In genomic region chr2:63841254-63842022, GRCh38 we compare ENCODE assay signal across 1 cellular context.
TF ChIP-seq lines count a peak whose summit lies in the region.

Gene UGP2 (plus strand): TSS chr2:63841896. CDS start chr2:63842186, 290 bp downstream.

TF ChIP-seq in HepG2, 621 proteins besides CTCF, POLR2A, EP300 and RAD21 (continued from another document and continues in another):
- TF ChIP-seq ZBTB34 (CRISPR knock-in tag; IDR thresholded peaks at IDR 0.05): no peak; the same call in 1 of the 2 replicates
- TF ChIP-seq ZKSCAN1 (IDR thresholded peaks at IDR 0.05; ENCODE audit: low read length): no peak
- no peak for TF ChIP-seq ADNP (CRISPR knock-in tag; IDR thresholded peaks at IDR 0.05)
- TF ChIP-seq NFYB (CRISPR knock-in tag; IDR thresholded peaks at IDR 0.05): no peak
- TF ChIP-seq TRIM24 (CRISPR knock-in tag; IDR thresholded peaks at IDR 0.05): no peak
- TF ChIP-seq KIAA2018 (CRISPR knock-in tag; IDR thresholded peaks at IDR 0.05; ENCODE audit: borderline replicate concordance): no peak
- peak; percentile 79 for TF ChIP-seq RXRB (CRISPR knock-in tag; IDR thresholded peaks at IDR 0.05; ENCODE audit: borderline replicate concordance)
- TF ChIP-seq CERS6 (CRISPR knock-in tag; IDR thresholded peaks at IDR 0.05): no peak
- TF ChIP-seq ZNF563 (CRISPR knock-in tag; IDR thresholded peaks at IDR 0.05): peak; percentile 72
- peak; percentile 83; the same call in 1 of the 2 replicates for TF ChIP-seq ZNF790 (CRISPR knock-in tag; IDR thresholded peaks at IDR 0.05; ENCODE audit: borderline replicate concordance)
- TF ChIP-seq TBP (CRISPR knock-in tag; IDR thresholded peaks at IDR 0.05): no peak
- peak; percentile 80; the same call in 1 of the 2 replicates for TF ChIP-seq ZNF605 (CRISPR knock-in tag; IDR thresholded peaks at IDR 0.05)
- 0 out of 2 replicates have a peak, but pooled peaks have one; percentile 41 for TF ChIP-seq ATF1 (CRISPR knock-in tag; IDR thresholded peaks at IDR 0.05)
- peak; percentile 78 for TF ChIP-seq RBM39 (IDR thresholded peaks at IDR 0.05; ENCODE audit: low read depth, low read length, poor library complexity, severe bottlenecking)
- TF ChIP-seq SOX6 (IDR thresholded peaks at IDR 0.05): no peak
- TF ChIP-seq SOX6 (CRISPR knock-in tag; IDR thresholded peaks at IDR 0.05): peak; percentile 76
- no peak; the same call in 1 of the 2 replicates for TF ChIP-seq FOXJ3 (CRISPR knock-in tag; IDR thresholded peaks at IDR 0.05; ENCODE audit: borderline replicate concordance)
- peak; percentile 92; the same call in 1 of the 2 replicates for TF ChIP-seq ZNF776 (CRISPR knock-in tag; IDR thresholded peaks at IDR 0.05)
- TF ChIP-seq ZNF788 (CRISPR knock-in tag; IDR thresholded peaks at IDR 0.05; ENCODE audit: borderline replicate concordance): peak; percentile 66
- 0 out of 2 replicates have a peak, but pooled peaks have one; percentile 71 for TF ChIP-seq PCBP1 (IDR thresholded peaks at IDR 0.05; ENCODE audit: borderline replicate concordance, low read depth, low read length)
- TF ChIP-seq ZNF597 (CRISPR knock-in tag; IDR thresholded peaks at IDR 0.05): no peak
- TF ChIP-seq ISX (CRISPR knock-in tag; conservative IDR thresholded peaks at IDR 0.05): no peak
- 0 out of 2 replicates have a peak, but pooled peaks have one; percentile 16 for TF ChIP-seq PAWR (CRISPR knock-in tag; IDR thresholded peaks at IDR 0.05; ENCODE audit: borderline replicate concordance)
- no peak; the same call in 1 of the 2 replicates for TF ChIP-seq TRAFD1 (CRISPR knock-in tag; IDR thresholded peaks at IDR 0.05; ENCODE audit: borderline replicate concordance)
- TF ChIP-seq ATF5 (CRISPR knock-in tag; IDR thresholded peaks at IDR 0.05; ENCODE audit: low read depth): no peak
- peak; percentile 87 for TF ChIP-seq RBFOX2 (IDR thresholded peaks at IDR 0.05; ENCODE audit: low read depth, low read length)
- TF ChIP-seq TFAP4 (IDR thresholded peaks at IDR 0.05; ENCODE audit: borderline replicate concordance, low read depth): peak; percentile 91
- TF ChIP-seq ZNF572 (CRISPR knock-in tag; IDR thresholded peaks at IDR 0.05): no peak
- no peak; the same call in 1 of the 2 replicates for TF ChIP-seq ZNF619 (CRISPR knock-in tag; IDR thresholded peaks at IDR 0.05)
- peak; percentile 79 for TF ChIP-seq E2F1 (CRISPR knock-in tag; IDR thresholded peaks at IDR 0.05)
- TF ChIP-seq EEA1 (CRISPR knock-in tag; IDR thresholded peaks at IDR 0.05; ENCODE audit: borderline replicate concordance): no peak
- TF ChIP-seq NR2F1 (CRISPR knock-in tag; IDR thresholded peaks at IDR 0.05): peak in 1 of 2 experiments; percentile 33; a peak in 1 of 4 replicates
- peak; percentile 57 for TF ChIP-seq SKI (IDR thresholded peaks at IDR 0.05; ENCODE audit: partially characterized antibody)
- TF ChIP-seq ZSCAN20 (CRISPR knock-in tag; IDR thresholded peaks at IDR 0.05; ENCODE audit: borderline replicate concordance): no peak
- no peak for TF ChIP-seq ZBTB33 (CRISPR knock-in tag; IDR thresholded peaks at IDR 0.05)
- TF ChIP-seq ZNF256 (CRISPR knock-in tag; conservative IDR thresholded peaks at IDR 0.05): no peak
- peak; percentile 17; the same call in 1 of the 2 replicates for TF ChIP-seq ETV5 (CRISPR knock-in tag; IDR thresholded peaks at IDR 0.05; ENCODE audit: borderline replicate concordance)
- TF ChIP-seq ZBTB25 (CRISPR knock-in tag; IDR thresholded peaks at IDR 0.05): peak; percentile 96
- peak; percentile 35; the same call in 1 of the 2 replicates for TF ChIP-seq BRD4 (CRISPR knock-in tag; IDR thresholded peaks at IDR 0.05)
- peak; percentile 98 for TF ChIP-seq SRSF1 (optimal IDR thresholded peaks at IDR 0.05; ENCODE audit: low read depth, low read length)
